Comparison of ENCODE assay signal across 1 cellular context in the genomic region with DNA sequence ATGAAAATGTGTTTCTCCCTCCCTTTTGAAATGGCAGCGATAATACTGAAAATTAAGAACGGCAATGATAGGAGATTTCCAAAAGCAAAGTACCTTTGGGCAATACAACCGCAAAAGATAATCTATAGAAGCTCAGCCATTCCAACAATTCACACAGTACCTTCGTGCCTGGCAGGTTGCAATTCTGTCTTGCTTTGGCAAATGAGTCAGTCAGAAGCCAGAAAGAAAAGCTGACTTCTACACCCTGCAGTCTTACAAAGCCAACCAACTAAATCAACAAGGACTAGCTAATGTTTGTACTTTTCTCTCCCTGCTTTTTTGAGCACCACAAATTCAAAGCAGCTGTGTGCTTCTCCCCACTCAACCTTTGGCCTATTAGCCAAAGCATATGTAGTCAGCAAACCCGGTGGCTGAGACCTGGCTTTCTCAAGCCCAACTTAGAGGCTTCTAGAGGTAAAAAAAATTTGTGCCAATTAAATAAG.
TF ChIP-seq lines count a peak whose summit lies in the region.

No MANE protein-coding gene starts in this region.

TF ChIP-seq in HepG2, 621 proteins besides CTCF, POLR2A, EP300 and RAD21 (continued from another document and continues in another):
- TF ChIP-seq, protein P1, sequence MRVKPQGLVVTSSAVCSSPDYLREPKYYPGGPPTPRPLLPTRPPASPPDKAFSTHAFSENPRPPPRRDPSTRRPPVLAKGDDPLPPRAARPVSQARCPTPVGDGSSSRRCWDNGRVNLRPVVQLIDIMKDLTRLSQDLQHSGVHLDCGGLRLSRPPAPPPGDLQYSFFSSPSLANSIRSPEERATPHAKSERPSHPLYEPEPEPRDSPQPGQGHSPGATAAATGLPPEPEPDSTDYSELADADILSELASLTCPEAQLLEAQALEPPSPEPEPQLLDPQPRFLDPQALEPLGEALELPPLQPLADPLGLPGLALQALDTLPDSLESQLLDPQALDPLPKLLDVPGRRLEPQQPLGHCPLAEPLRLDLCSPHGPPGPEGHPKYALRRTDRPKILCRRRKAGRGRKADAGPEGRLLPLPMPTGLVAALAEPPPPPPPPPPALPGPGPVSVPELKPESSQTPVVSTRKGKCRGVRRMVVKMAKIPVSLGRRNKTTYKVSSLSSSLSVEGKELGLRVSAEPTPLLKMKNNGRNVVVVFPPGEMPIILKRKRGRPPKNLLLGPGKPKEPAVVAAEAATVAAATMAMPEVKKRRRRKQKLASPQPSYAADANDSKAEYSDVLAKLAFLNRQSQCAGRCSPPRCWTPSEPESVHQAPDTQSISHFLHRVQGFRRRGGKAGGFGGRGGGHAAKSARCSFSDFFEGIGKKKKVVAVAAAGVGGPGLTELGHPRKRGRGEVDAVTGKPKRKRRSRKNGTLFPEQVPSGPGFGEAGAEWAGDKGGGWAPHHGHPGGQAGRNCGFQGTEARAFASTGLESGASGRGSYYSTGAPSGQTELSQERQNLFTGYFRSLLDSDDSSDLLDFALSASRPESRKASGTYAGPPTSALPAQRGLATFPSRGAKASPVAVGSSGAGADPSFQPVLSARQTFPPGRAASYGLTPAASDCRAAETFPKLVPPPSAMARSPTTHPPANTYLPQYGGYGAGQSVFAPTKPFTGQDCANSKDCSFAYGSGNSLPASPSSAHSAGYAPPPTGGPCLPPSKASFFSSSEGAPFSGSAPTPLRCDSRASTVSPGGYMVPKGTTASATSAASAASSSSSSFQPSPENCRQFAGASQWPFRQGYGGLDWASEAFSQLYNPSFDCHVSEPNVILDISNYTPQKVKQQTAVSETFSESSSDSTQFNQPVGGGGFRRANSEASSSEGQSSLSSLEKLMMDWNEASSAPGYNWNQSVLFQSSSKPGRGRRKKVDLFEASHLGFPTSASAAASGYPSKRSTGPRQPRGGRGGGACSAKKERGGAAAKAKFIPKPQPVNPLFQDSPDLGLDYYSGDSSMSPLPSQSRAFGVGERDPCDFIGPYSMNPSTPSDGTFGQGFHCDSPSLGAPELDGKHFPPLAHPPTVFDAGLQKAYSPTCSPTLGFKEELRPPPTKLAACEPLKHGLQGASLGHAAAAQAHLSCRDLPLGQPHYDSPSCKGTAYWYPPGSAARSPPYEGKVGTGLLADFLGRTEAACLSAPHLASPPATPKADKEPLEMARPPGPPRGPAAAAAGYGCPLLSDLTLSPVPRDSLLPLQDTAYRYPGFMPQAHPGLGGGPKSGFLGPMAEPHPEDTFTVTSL (CRISPR knock-in tag; IDR thresholded peaks at IDR 0.05; ENCODE audit: borderline replicate concordance) = peak; percentile 85; the same call in 1 of the 2 replicates
- 0 out of 2 replicates have a peak, but pooled peaks have one; percentile 9 for TF ChIP-seq NFYC (CRISPR knock-in tag; IDR thresholded peaks at IDR 0.05)
- no peak for TF ChIP-seq KDM4B (CRISPR knock-in tag; IDR thresholded peaks at IDR 0.05)
- TF ChIP-seq ZNF44 (CRISPR knock-in tag; IDR thresholded peaks at IDR 0.05) = no peak; the same call in 1 of the 2 replicates
- no peak; the same call in 1 of the 2 replicates for TF ChIP-seq GATAD1 (CRISPR knock-in tag; IDR thresholded peaks at IDR 0.05)
- no peak for TF ChIP-seq SIN3A (IDR thresholded peaks at IDR 0.05; ENCODE audit: borderline replicate concordance, low read depth, low read length)
- TF ChIP-seq, protein P2, sequence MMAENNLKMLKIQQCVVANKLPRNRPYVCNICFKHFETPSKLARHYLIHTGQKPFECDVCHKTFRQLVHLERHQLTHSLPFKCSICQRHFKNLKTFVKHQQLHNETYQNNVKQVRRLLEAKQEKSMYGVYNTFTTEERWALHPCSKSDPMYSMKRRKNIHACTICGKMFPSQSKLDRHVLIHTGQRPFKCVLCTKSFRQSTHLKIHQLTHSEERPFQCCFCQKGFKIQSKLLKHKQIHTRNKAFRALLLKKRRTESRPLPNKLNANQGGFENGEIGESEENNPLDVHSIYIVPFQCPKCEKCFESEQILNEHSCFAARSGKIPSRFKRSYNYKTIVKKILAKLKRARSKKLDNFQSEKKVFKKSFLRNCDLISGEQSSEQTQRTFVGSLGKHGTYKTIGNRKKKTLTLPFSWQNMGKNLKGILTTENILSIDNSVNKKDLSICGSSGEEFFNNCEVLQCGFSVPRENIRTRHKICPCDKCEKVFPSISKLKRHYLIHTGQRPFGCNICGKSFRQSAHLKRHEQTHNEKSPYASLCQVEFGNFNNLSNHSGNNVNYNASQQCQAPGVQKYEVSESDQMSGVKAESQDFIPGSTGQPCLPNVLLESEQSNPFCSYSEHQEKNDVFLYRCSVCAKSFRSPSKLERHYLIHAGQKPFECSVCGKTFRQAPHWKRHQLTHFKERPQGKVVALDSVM (CRISPR knock-in tag; IDR thresholded peaks at IDR 0.05) = no peak
- TF ChIP-seq KLF6 (CRISPR knock-in tag; IDR thresholded peaks at IDR 0.05) = 0 out of 2 replicates have a peak, but pooled peaks have one; percentile 37
- 0 out of 2 replicates have a peak, but pooled peaks have one; percentile 56 for TF ChIP-seq GZF1 (CRISPR knock-in tag; IDR thresholded peaks at IDR 0.05)
- TF ChIP-seq ZNF7 (CRISPR knock-in tag; IDR thresholded peaks at IDR 0.05) = no peak
- TF ChIP-seq, protein P3, sequence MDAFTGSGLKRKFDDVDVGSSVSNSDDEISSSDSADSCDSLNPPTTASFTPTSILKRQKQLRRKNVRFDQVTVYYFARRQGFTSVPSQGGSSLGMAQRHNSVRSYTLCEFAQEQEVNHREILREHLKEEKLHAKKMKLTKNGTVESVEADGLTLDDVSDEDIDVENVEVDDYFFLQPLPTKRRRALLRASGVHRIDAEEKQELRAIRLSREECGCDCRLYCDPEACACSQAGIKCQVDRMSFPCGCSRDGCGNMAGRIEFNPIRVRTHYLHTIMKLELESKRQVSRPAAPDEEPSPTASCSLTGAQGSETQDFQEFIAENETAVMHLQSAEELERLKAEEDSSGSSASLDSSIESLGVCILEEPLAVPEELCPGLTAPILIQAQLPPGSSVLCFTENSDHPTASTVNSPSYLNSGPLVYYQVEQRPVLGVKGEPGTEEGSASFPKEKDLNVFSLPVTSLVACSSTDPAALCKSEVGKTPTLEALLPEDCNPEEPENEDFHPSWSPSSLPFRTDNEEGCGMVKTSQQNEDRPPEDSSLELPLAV (CRISPR knock-in tag; conservative IDR thresholded peaks at IDR 0.05; ENCODE audit: low read depth) = no peak
- TF ChIP-seq ZMYM3 (CRISPR knock-in tag; IDR thresholded peaks at IDR 0.05) = peak; percentile 89
- TF ChIP-seq ZNF788 (CRISPR knock-in tag; IDR thresholded peaks at IDR 0.05; ENCODE audit: borderline replicate concordance) = peak; percentile 65; the same call in 1 of the 2 replicates
- 0 out of 2 replicates have a peak, but pooled peaks have one; percentile 35 for TF ChIP-seq ZNF619 (CRISPR knock-in tag; IDR thresholded peaks at IDR 0.05)
- peak; percentile 75 to 84; a peak in 3 of 4 replicates for TF ChIP-seq NR2F1 (CRISPR knock-in tag; IDR thresholded peaks at IDR 0.05)
- TF ChIP-seq, protein P4, sequence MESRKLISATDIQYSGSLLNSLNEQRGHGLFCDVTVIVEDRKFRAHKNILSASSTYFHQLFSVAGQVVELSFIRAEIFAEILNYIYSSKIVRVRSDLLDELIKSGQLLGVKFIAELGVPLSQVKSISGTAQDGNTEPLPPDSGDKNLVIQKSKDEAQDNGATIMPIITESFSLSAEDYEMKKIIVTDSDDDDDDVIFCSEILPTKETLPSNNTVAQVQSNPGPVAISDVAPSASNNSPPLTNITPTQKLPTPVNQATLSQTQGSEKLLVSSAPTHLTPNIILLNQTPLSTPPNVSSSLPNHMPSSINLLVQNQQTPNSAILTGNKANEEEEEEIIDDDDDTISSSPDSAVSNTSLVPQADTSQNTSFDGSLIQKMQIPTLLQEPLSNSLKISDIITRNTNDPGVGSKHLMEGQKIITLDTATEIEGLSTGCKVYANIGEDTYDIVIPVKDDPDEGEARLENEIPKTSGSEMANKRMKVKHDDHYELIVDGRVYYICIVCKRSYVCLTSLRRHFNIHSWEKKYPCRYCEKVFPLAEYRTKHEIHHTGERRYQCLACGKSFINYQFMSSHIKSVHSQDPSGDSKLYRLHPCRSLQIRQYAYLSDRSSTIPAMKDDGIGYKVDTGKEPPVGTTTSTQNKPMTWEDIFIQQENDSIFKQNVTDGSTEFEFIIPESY (CRISPR knock-in tag; IDR thresholded peaks at IDR 0.05) = peak; percentile 44; the same call in 1 of the 2 replicates
- TF ChIP-seq, protein P5, sequence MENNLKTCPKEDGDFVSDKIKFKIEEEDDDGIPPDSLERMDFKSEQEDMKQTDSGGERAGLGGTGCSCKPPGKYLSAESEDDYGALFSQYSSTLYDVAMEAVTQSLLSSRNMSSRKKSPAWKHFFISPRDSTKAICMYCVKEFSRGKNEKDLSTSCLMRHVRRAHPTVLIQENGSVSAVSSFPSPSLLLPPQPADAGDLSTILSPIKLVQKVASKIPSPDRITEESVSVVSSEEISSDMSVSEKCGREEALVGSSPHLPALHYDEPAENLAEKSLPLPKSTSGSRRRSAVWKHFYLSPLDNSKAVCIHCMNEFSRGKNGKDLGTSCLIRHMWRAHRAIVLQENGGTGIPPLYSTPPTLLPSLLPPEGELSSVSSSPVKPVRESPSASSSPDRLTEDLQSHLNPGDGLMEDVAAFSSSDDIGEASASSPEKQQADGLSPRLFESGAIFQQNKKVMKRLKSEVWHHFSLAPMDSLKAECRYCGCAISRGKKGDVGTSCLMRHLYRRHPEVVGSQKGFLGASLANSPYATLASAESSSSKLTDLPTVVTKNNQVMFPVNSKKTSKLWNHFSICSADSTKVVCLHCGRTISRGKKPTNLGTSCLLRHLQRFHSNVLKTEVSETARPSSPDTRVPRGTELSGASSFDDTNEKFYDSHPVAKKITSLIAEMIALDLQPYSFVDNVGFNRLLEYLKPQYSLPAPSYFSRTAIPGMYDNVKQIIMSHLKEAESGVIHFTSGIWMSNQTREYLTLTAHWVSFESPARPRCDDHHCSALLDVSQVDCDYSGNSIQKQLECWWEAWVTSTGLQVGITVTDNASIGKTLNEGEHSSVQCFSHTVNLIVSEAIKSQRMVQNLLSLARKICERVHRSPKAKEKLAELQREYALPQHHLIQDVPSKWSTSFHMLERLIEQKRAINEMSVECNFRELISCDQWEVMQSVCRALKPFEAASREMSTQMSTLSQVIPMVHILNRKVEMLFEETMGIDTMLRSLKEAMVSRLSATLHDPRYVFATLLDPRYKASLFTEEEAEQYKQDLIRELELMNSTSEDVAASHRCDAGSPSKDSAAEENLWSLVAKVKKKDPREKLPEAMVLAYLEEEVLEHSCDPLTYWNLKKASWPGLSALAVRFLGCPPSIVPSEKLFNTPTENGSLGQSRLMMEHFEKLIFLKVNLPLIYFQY (CRISPR knock-in tag; IDR thresholded peaks at IDR 0.05; ENCODE audit: borderline replicate concordance) = peak; percentile 63; the same call in 1 of the 2 replicates
- TF ChIP-seq, protein P6, sequence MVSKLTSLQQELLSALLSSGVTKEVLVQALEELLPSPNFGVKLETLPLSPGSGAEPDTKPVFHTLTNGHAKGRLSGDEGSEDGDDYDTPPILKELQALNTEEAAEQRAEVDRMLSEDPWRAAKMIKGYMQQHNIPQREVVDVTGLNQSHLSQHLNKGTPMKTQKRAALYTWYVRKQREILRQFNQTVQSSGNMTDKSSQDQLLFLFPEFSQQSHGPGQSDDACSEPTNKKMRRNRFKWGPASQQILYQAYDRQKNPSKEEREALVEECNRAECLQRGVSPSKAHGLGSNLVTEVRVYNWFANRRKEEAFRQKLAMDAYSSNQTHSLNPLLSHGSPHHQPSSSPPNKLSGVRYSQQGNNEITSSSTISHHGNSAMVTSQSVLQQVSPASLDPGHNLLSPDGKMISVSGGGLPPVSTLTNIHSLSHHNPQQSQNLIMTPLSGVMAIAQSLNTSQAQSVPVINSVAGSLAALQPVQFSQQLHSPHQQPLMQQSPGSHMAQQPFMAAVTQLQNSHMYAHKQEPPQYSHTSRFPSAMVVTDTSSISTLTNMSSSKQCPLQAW (CRISPR knock-in tag; IDR thresholded peaks at IDR 0.05) = peak; percentile 88
- TF ChIP-seq KMT2A (CRISPR knock-in tag; IDR thresholded peaks at IDR 0.05) = peak; percentile 60; the same call in 1 of the 2 replicates
- 0 out of 2 replicates have a peak, but pooled peaks have one; percentile 51 for TF ChIP-seq ELF4 (CRISPR knock-in tag; IDR thresholded peaks at IDR 0.05; ENCODE audit: borderline replicate concordance)
- TF ChIP-seq ZNF124 (CRISPR knock-in tag; IDR thresholded peaks at IDR 0.05) = peak; percentile 88
- no peak for TF ChIP-seq HNRNPUL1 (IDR thresholded peaks at IDR 0.05; ENCODE audit: low read depth, low read length)
- TF ChIP-seq MIXL1 (CRISPR knock-in tag; IDR thresholded peaks at IDR 0.05) = peak; percentile 77
- TF ChIP-seq, protein P7, sequence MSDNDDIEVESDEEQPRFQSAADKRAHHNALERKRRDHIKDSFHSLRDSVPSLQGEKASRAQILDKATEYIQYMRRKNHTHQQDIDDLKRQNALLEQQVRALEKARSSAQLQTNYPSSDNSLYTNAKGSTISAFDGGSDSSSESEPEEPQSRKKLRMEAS (IDR thresholded peaks at IDR 0.05) = no peak; the same call in 1 of the 2 replicates
- TF ChIP-seq ZNF572 (CRISPR knock-in tag; IDR thresholded peaks at IDR 0.05) = no peak
- peak; percentile 57 for TF ChIP-seq ASH2L (IDR thresholded peaks at IDR 0.05; ENCODE audit: insufficient read length, low read depth, low read length)
- TF ChIP-seq NCOA2 (CRISPR knock-in tag; IDR thresholded peaks at IDR 0.05) = peak; percentile 66
- TF ChIP-seq MAFK (conservative IDR thresholded peaks at IDR 0.05 in 1 of 2, IDR thresholded peaks at IDR 0.05 in 1 of 2; ENCODE audit: low read length in 2 of 2) = peak; percentile 33 to 41; a peak in 3 of 4 replicates
- peak; percentile 72 for TF ChIP-seq POGZ (CRISPR knock-in tag; IDR thresholded peaks at IDR 0.05)
- peak; percentile 57; the same call in 1 of the 2 replicates for TF ChIP-seq TRIM24 (CRISPR knock-in tag; IDR thresholded peaks at IDR 0.05)
- TF ChIP-seq SRF (IDR thresholded peaks at IDR 0.05; ENCODE audit: low read depth, low read length) = peak; percentile 11; the same call in 1 of the 2 replicates
- TF ChIP-seq ETV5 (CRISPR knock-in tag; IDR thresholded peaks at IDR 0.05; ENCODE audit: borderline replicate concordance) = peak; percentile 28; the same call in 1 of the 2 replicates
- TF ChIP-seq TOE1 (CRISPR knock-in tag; IDR thresholded peaks at IDR 0.05) = peak; percentile 74; the same call in 1 of the 2 replicates
- TF ChIP-seq ZNF12 (CRISPR knock-in tag; IDR thresholded peaks at IDR 0.05) = peak; percentile 91
- TF ChIP-seq, protein P8, sequence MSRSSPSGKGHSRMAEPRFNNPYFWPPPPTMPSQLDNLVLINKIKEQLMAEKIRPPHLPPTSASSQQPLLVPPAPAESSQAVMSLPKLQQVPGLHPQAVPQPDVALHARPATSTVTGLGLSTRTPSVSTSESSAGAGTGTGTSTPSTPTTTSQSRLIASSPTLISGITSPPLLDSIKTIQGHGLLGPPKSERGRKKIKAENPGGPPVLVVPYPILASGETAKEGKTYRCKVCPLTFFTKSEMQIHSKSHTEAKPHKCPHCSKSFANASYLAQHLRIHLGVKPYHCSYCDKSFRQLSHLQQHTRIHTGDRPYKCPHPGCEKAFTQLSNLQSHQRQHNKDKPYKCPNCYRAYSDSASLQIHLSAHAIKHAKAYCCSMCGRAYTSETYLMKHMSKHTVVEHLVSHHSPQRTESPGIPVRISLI (CRISPR knock-in tag; IDR thresholded peaks at IDR 0.05; ENCODE audit: borderline replicate concordance) = peak; percentile 74; the same call in 1 of the 2 replicates
- TF ChIP-seq, protein P9, sequence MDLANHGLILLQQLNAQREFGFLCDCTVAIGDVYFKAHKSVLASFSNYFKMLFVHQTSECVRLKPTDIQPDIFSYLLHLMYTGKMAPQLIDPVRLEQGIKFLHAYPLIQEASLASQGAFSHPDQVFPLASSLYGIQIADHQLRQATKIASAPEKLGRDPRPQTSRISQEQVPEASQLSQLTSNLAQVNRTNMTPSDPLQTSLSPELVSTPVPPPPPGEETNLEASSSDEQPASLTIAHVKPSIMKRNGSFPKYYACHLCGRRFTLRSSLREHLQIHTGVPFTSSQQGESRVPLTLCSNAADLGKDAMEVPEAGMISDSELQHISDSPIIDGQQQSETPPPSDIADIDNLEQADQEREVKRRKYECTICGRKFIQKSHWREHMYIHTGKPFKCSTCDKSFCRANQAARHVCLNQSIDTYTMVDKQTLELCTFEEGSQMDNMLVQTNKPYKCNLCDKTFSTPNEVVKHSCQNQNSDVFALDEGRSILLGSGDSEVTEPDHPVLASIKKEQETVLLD (CRISPR knock-in tag; IDR thresholded peaks at IDR 0.05; ENCODE audit: low read depth) = no peak
- no peak for TF ChIP-seq DNMT1 (CRISPR knock-in tag; IDR thresholded peaks at IDR 0.05)
